1 cellular context compared by ENCODE assay signal in the genomic region with DNA sequence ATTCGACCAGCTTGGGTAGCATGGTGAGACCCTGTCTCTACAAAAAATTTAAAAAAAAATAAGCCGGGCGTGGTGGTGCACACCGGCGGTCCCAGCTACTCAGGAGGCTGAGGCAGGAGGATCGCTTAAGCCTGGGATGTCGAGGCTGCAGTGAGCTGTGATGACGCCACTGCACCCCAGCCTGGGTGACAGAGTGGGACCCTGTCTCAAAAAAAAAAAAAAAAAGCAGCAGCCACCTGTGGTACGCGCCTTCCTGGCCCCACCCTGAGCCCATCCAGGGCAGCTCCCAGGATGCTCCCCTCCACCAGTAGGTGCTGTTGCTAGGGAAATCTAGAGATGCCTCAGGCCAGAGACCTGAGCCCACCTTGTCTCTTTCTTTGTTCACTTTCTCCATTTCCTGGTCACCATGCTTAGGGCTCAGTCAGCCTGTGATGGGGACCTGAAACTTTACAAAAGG.
TF ChIP-seq lines count a peak whose summit lies in the region.

No MANE protein-coding gene starts in this region.

TF ChIP-seq in WTC11, 78 proteins besides CTCF, POLR2A, EP300 and RAD21 (continued from another document):
- TF ChIP-seq ELF4 (CRISPR knock-in tag; IDR thresholded peaks at IDR 0.05; ENCODE audit: low read depth) (no peak), ZNF219 (CRISPR knock-in tag; IDR thresholded peaks at IDR 0.05; ENCODE audit: borderline replicate concordance) (no peak), ZNF317 (CRISPR knock-in tag; IDR thresholded peaks at IDR 0.05; ENCODE audit: borderline replicate concordance, low read depth) (no peak), TCF7 (CRISPR knock-in tag; IDR thresholded peaks at IDR 0.05; ENCODE audit: low read depth) (no peak)
- TF ChIP-seq, protein P1, sequence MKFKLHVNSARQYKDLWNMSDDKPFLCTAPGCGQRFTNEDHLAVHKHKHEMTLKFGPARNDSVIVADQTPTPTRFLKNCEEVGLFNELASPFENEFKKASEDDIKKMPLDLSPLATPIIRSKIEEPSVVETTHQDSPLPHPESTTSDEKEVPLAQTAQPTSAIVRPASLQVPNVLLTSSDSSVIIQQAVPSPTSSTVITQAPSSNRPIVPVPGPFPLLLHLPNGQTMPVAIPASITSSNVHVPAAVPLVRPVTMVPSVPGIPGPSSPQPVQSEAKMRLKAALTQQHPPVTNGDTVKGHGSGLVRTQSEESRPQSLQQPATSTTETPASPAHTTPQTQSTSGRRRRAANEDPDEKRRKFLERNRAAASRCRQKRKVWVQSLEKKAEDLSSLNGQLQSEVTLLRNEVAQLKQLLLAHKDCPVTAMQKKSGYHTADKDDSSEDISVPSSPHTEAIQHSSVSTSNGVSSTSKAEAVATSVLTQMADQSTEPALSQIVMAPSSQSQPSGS (CRISPR knock-in tag; IDR thresholded peaks at IDR 0.05; ENCODE audit: borderline replicate concordance, low read depth): no peak
